In genomic region chr14:81193924-81194633, GRCh38 we compare ENCODE assay signal across 11 cellular contexts. TPM values are rescaled to one million over a fixed set of nuclear protein-coding genes. Genes with fewer than 3 reads are reported as not detected.
DNase-seq lines count a peak whose midpoint lies in the region; ATAC-seq, FAIRE-seq and TF ChIP-seq lines count a peak whose summit lies in the region.
"Had no signal": no experiment of that assay in that cellular context is flagged by ENCODE, and none has a peak within 500 bp of the region (broad histone marks: within the 10 kb centered on the region; RNA-seq: fewer than 3 reads in every experiment).

No MANE protein-coding gene starts in this region.

- H4K20me1 ChIP-seq in HepG2 (ENCODE audit: insufficient read depth, low read length), result no peaks in the 10 kb centered on the region

- peaks cover 7 to 53% of the 10 kb centered on the region in 2 experiments for H3K36me3 ChIP-seq in HepG2 (replicated peaks in 1 of 2; ENCODE audit: control insufficient read depth in 1 of 2, insufficient read depth in 2 of 2, low read length in 2 of 2)

- no peak for TF ChIP-seq POLR2A in HepG2 (IDR thresholded peaks at IDR 0.05; ENCODE audit: insufficient read depth in 1 of 2, low read depth in 2 of 2, low read length in 2 of 2)

- POLR2A ChIA-PET in HepG2 (lab: Yijun Ruan, JAX), result no interaction called here

- H3K9me3 ChIP-seq in HepG2 (ENCODE audit: low read length), result no peaks in the 10 kb centered on the region
- H3K9me3 ChIP-seq: thoracic aorta had no signal

- H3K9ac ChIP-seq in HepG2 (ENCODE audit: insufficient read depth, low read depth, low read length), result no peak overlapping the region

- ATAC-seq in GM18499 (IDR thresholded peaks at IDR 0.05; ENCODE audit: insufficient read depth, unreplicated experiment), result peak; percentile 52
- ATAC-seq in GM19463 (IDR thresholded peaks at IDR 0.05; ENCODE audit: unreplicated experiment), result peak; percentile 75
- ATAC-seq in HG03442 (IDR thresholded peaks at IDR 0.05; ENCODE audit: unreplicated experiment), result peak; percentile 58
- ATAC-seq in HepG2, result no peak

- H3K27ac ChIP-seq in HepG2 (ENCODE audit: extremely low read length, insufficient read depth, low read length), result no peak overlapping the region
- H3K27ac ChIP-seq: thoracic aorta had no signal

- no peak overlapping the region for H3K4me3 ChIP-seq in HepG2 (replicated peaks in 1 of 3; ENCODE audit: insufficient read depth in 1 of 3, low read depth in 2 of 3, low read length in 3 of 3)
- H3K4me3 ChIP-seq: thoracic aorta had no signal

- no peak overlapping the region for H3K4me2 ChIP-seq in HepG2 (ENCODE audit: low read depth, low read length)

- no peak for FAIRE-seq in HepG2 (lab: Jason Lieb, UNC)

- in situ Hi-C loops in HepG2 (cut with HindIII; ENCODE audit: extremely low pct_ligation_motif_present, low pct_unique_long_range_greater_than_20kb), result no loop called here

- DNase-seq in cerebellar cortex (ENCODE audit: low spot score), result peak; percentile 21
- DNase-seq in HepG2 (ENCODE audit: low spot score), result no peak
- no peak for DNase-seq in GF-D8 (lab: John Stamatoyannopoulos, UW)
- DNase-seq in DMS153 (lab: John Stamatoyannopoulos, UW), result no peak
- no peak for DNase-seq in CD1c-positive myeloid dendritic cell (ENCODE audit: extremely low spot score)
- DNase-seq: cortex of kidney, NCI-H2171 treated with DMSO at 0.1 percent for 48 hours had no signal

- no peak for TF ChIP-seq CTCF in HepG2 (CRISPR knock-in tag; IDR thresholded peaks at IDR 0.05)

- no peaks in the 10 kb centered on the region for H3K27me3 ChIP-seq in HepG2 (ENCODE audit: control insufficient read depth in 1 of 2, insufficient read depth in 2 of 2, low read length in 2 of 2)

- intact Hi-C loops in HepG2 (cut with micrococcal nuclease; ENCODE audit: unreplicated experiment), result no loop called here

- no peaks in the 10 kb centered on the region for H3K4me1 ChIP-seq in HepG2 (ENCODE audit: insufficient read depth, low read length)

- no TSS peak for BruUV-seq in HepG2 (replicated peaks; lab: Mats Ljungman, UMichigan)

- no peak for TF ChIP-seq EP300 in HepG2 (IDR thresholded peaks at IDR 0.05; ENCODE audit: low read depth in 2 of 2, low read length in 2 of 2)
- TF ChIP-seq EP300 in HepG2 (CRISPR knock-in tag; IDR thresholded peaks at IDR 0.05; ENCODE audit: borderline replicate concordance), result no peak

- WGBS in HepG2 (ENCODE audit: low lambda C conversion rate), result 99% methylated on average over 3 of the region's 3 CpGs

- no peak for TF ChIP-seq RAD21 in HepG2 (CRISPR knock-in tag; IDR thresholded peaks at IDR 0.05)

- no peaks in the 10 kb centered on the region for H3K79me2 ChIP-seq in HepG2 (ENCODE audit: insufficient read depth, low read length)

- CTCF ChIA-PET in HepG2 (lab: Yijun Ruan, JAX; ENCODE audit: low intra/inter-chr PET ratio, low total read pairs), result no interaction called here

- no peak overlapping the region for H2AFZ ChIP-seq in HepG2 (ENCODE audit: low read length)

TF ChIP-seq in HepG2, 621 proteins besides CTCF, POLR2A, EP300 and RAD21 (continues in another document):
- TF ChIP-seq MIER3 (CRISPR knock-in tag; IDR thresholded peaks at IDR 0.05; ENCODE audit: borderline replicate concordance), result no peak
- no peak for TF ChIP-seq POGK (CRISPR knock-in tag; conservative IDR thresholded peaks at IDR 0.05)
- TF ChIP-seq RARA (CRISPR knock-in tag; IDR thresholded peaks at IDR 0.05), result no peak
- no peak for TF ChIP-seq CENPX (CRISPR knock-in tag; IDR thresholded peaks at IDR 0.05)
- TF ChIP-seq PTBP1 (IDR thresholded peaks at IDR 0.05; ENCODE audit: low read depth, low read length, poor library complexity, severe bottlenecking), result no peak
- no peak for TF ChIP-seq ZNF670 (CRISPR knock-in tag; IDR thresholded peaks at IDR 0.05; ENCODE audit: borderline replicate concordance)
- TF ChIP-seq FLYWCH1 (CRISPR knock-in tag; IDR thresholded peaks at IDR 0.05), result no peak
- TF ChIP-seq ZFP37 (CRISPR knock-in tag; IDR thresholded peaks at IDR 0.05; ENCODE audit: borderline replicate concordance), result no peak
- TF ChIP-seq PAXIP1 (CRISPR knock-in tag; conservative IDR thresholded peaks at IDR 0.05), result no peak
- no peak for TF ChIP-seq GABPB1 (CRISPR knock-in tag; IDR thresholded peaks at IDR 0.05)
- TF ChIP-seq XRCC5 (optimal IDR thresholded peaks at IDR 0.05; ENCODE audit: low read length), result no peak

RNA-seq across cellular contexts. Expression of gene GTF2A1, which starts 26.7 kb away (rescaled TPM):
- 17.5 and 30.1 TPM in 2 replicates for total RNA-seq in HepG2 (2016; rRNA removed; fragmentation: Illumina TruSeq; extraction: Trizol)
- 2.8 and 4.5 TPM in 2 replicates for total RNA-seq in HepG2 (2016; cell fraction: cytosol; rRNA removed; fragmentation: Illumina TruSeq; extraction: Trizol; ENCODE audit: low read depth)
- total RNA-seq in HepG2 (2016; cell fraction: insoluble cytoplasmic fraction; rRNA removed; fragmentation: Illumina TruSeq; extraction: Trizol), result 17.5 and 28.0 TPM in 2 replicates
- 4.8 and 6.0 TPM in 2 replicates for total RNA-seq in HepG2 (2016; cell fraction: membrane; rRNA removed; fragmentation: Illumina TruSeq; extraction: Trizol)
- 11.5 and 16.8 TPM in 2 replicates for total RNA-seq in HepG2 (2016; cell fraction: nucleus; rRNA removed; fragmentation: Illumina TruSeq; extraction: Trizol)
- 14.9 and 18.5 TPM in 2 replicates for polyA plus RNA-seq in HepG2 (2011; rRNA removed)
- polyA plus RNA-seq in HepG2 (2011; cell fraction: cytosol; rRNA removed), result 8.4 and 8.7 TPM in 2 replicates
- polyA plus RNA-seq in HepG2 (2011; cell fraction: nucleus; rRNA removed), result 6.8 and 7.7 TPM in 2 replicates
- polyA plus RNA-seq in HepG2 (2012), result 6.4 and 11.0 TPM in 2 replicates
- 0.42 and 0.45 TPM in 2 replicates for polyA plus RNA-seq in HepG2 (2016; cell fraction: cytosol; fragmentation: Illumina TruSeq; extraction: Trizol; ENCODE audit: low read depth)
- 18.4 and 18.8 TPM in 2 replicates for polyA plus RNA-seq in HepG2 (2016; cell fraction: insoluble cytoplasmic fraction; fragmentation: Illumina TruSeq; extraction: Trizol; ENCODE audit: low read depth)
- polyA plus RNA-seq in HepG2 (2016; cell fraction: membrane; fragmentation: Illumina TruSeq; extraction: Trizol; ENCODE audit: low read depth), result 2.0 TPM in 2 replicates
- polyA plus RNA-seq in HepG2 (2016; cell fraction: nucleus; fragmentation: Illumina TruSeq; extraction: Trizol; ENCODE audit: insufficient read depth, low read depth), result 11.5 and 12.3 TPM in 2 replicates
- 38.1 and 59.7 TPM in 2 replicates for polyA minus RNA-seq in HepG2 (2011; rRNA and poly(A)+ RNA removed; ENCODE audit: low replicate concordance)
- polyA minus RNA-seq in HepG2 (2011; cell fraction: cytosol; rRNA and poly(A)+ RNA removed), result 19.6 and 19.7 TPM in 2 replicates
- 12.9 and 16.3 TPM in 2 replicates for polyA minus RNA-seq in HepG2 (2011; cell fraction: nucleus; rRNA and poly(A)+ RNA removed)
